In the genomic region with DNA sequence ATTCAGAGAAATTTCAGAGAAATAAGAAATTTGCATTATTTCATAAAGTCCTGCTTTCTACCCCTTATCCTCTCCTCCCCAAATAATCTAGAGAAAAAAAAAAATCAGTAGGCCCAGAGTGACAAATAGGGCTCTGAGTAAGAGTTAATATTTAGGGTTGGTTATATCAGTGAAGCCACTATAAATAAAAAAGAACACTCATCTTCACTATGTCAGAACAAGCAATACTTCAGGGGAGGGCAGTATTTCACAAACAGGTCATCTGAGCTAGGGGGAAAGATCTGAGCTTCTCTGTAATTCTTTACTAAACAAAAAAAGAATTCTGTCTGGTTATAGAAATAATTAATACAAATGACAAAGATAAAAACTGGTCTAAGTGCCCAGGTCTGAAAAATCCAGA, we compare ENCODE assay signal across 31 cellular contexts. TPM values are rescaled to one million over a fixed set of nuclear protein-coding genes. Genes with fewer than 3 reads are reported as not detected.
DNase-seq lines count a peak whose midpoint lies in the region; ATAC-seq and TF ChIP-seq lines count a peak whose summit lies in the region.
"Had no signal": no experiment of that assay in that cellular context is flagged by ENCODE, and none has a peak within 500 bp of the region (broad histone marks: within the 10 kb centered on the region; RNA-seq: fewer than 3 reads in every experiment).

No MANE protein-coding gene starts in this region.

- no peak overlapping the region for H3K4me2 ChIP-seq in mesenchymal stem cell (ENCODE audit: low read length, poor library complexity, severe bottlenecking)
- H3K4me2 ChIP-seq: GM23338 had no signal

- no peak overlapping the region for H2BK5ac ChIP-seq in mesenchymal stem cell (ENCODE audit: low read depth, low read length, poor library complexity, severe bottlenecking)

- H3K36me3 ChIP-seq in mesenchymal stem cell (ENCODE audit: control insufficient read depth in 1 of 2, insufficient read depth in 2 of 2, low read depth in 1 of 2, low read length in 2 of 2) = no peaks in the 10 kb centered on the region
- H3K36me3 ChIP-seq in tibial artery = peaks cover 0 to 4% (median 0%) of the 10 kb centered on the region in 3 donors
- H3K36me3 ChIP-seq: Peyer's patch, right atrium auricular region, thyroid gland had no signal

- H2AK5ac ChIP-seq in mesenchymal stem cell (ENCODE audit: low read length, severe bottlenecking) = no peak overlapping the region

- H3K4ac ChIP-seq in mesenchymal stem cell (ENCODE audit: low read depth in 1 of 2, low read length in 2 of 2) = no peak overlapping the region

- no peak overlapping the region for H3K18ac ChIP-seq in mesenchymal stem cell (ENCODE audit: low read depth in 1 of 2, low read length in 2 of 2)

- no peak overlapping the region for H3K14ac ChIP-seq in mesenchymal stem cell (ENCODE audit: low read length in 2 of 2)

- CTCF ChIA-PET in GM10248 (lab: Yijun Ruan, JAX) = interaction anchor here (0.9 kb wide), 1 partner anchor 30 kb away, joined by 3 read pairs; no protein-coding TSS in a partner anchor

- no peak overlapping the region for H3K9ac ChIP-seq in mesenchymal stem cell (ENCODE audit: low read length)
- H3K9ac ChIP-seq: parathyroid adenoma had no signal

- intact Hi-C loops in tibial artery (cut with DNase I; ENCODE audit: low total_unique reads) = no loop called here

- ATAC-seq in GM21529 (IDR thresholded peaks at IDR 0.05; ENCODE audit: unreplicated experiment) (no peak), left lobe of liver (no peak)
- ATAC-seq: activated CD4-positive, alpha-beta T cell treated with anti-CD3 and anti-CD28 coated beads for 36 hours; activated CD8-positive, alpha-beta T cell treated with anti-CD3 and anti-CD28 coated beads for 36 hours; activated naive CD4-positive, alpha-beta T cell treated with anti-CD3 and anti-CD28 coated beads, Interleukin-2, amount 50 U/mL, for 72 hours; GM23338; HepG2; stimulated activated naive CD8-positive, alpha-beta T cell treated with anti-CD3 and anti-CD28 coated beads, Interleukin-15, amount 100 ng/mL, for 72 hours had no signal

- no peak overlapping the region for H3K23ac ChIP-seq in mesenchymal stem cell (ENCODE audit: low read length in 2 of 2)

- no peak overlapping the region for H4K91ac ChIP-seq in mesenchymal stem cell (ENCODE audit: low read length)

- H2AFZ ChIP-seq in mesenchymal stem cell (ENCODE audit: low read depth, low read length) = no peak overlapping the region
- H2AFZ ChIP-seq: GM23338, parathyroid adenoma had no signal

- H3K4me3 ChIP-seq in choroid plexus epithelial cell (ENCODE audit: low read depth, low read length) (no peak overlapping the region), mesenchymal stem cell (ENCODE audit: insufficient read depth in 1 of 2, low read depth in 1 of 2, low read length in 2 of 2) (no peak overlapping the region), tibial artery (no peak overlapping the region)
- H3K4me3 ChIP-seq: GM23338, heart right ventricle, Peyer's patch, right atrium auricular region, thyroid gland had no signal

- no peak overlapping the region for H2BK12ac ChIP-seq in mesenchymal stem cell (ENCODE audit: low read length in 2 of 2)

- H3K27ac ChIP-seq in mesenchymal stem cell (ENCODE audit: low read length, poor library complexity, severe bottlenecking) = no peak overlapping the region
- peak overlapping the region; percentile 33 to 49 for H3K27ac ChIP-seq in tibial artery
- H3K27ac ChIP-seq: heart right ventricle, parathyroid adenoma, Peyer's patch, right atrium auricular region, VCaP had no signal

- H2BK15ac ChIP-seq in mesenchymal stem cell (ENCODE audit: low read depth, poor library complexity, severe bottlenecking) = no peak overlapping the region

- H3K4me1 ChIP-seq in mesenchymal stem cell (ENCODE audit: control insufficient read depth, insufficient read depth, low read depth, low read length) (no peaks in the 10 kb centered on the region), tibial artery (peaks cover 0 to 54% (median 14%) of the 10 kb centered on the region in 4 donors)
- H3K4me1 ChIP-seq: parathyroid adenoma, Peyer's patch, right atrium auricular region had no signal

- no peak overlapping the region for H4K8ac ChIP-seq in mesenchymal stem cell (ENCODE audit: low read length)

- H3K27me3 ChIP-seq in mesenchymal stem cell (ENCODE audit: control insufficient read depth in 1 of 2, insufficient read depth in 1 of 2, low read length in 2 of 2) = no peaks in the 10 kb centered on the region
- no peaks in the 10 kb centered on the region for H3K27me3 ChIP-seq in tibial artery
- H3K27me3 ChIP-seq: heart right ventricle, Peyer's patch, right atrium auricular region, thyroid gland had no signal

- POLR2A ChIA-PET in GM10248 (lab: Yijun Ruan, JAX) = no interaction called here

- TF ChIP-seq CTCF in choroid plexus epithelial cell (conservative IDR thresholded peaks at IDR 0.05; ENCODE audit: low read depth, low read length) (no peak), tibial artery (IDR thresholded peaks at IDR 0.05) (no peak), GM10248 (IDR thresholded peaks at IDR 0.05; ENCODE audit: control extremely low read depth, extremely low read depth, low read depth, missing control alignments) (no peak)

- H3K9me3 ChIP-seq in mesenchymal stem cell (ENCODE audit: control insufficient read depth, low read length) = no peaks in the 10 kb centered on the region
- H3K9me3 ChIP-seq in tibial artery = no peaks in the 10 kb centered on the region
- H3K9me3 ChIP-seq: heart right ventricle, Peyer's patch, right atrium auricular region, thyroid gland had no signal

- H2BK120ac ChIP-seq in mesenchymal stem cell (ENCODE audit: low read depth, low read length) = no peak overlapping the region

- H3K79me1 ChIP-seq in mesenchymal stem cell (replicated peaks; ENCODE audit: low read length, poor library complexity, severe bottlenecking) = no peaks in the 10 kb centered on the region

- peak; percentile 12 for DNase-seq in LHCN-M2 (ENCODE audit: low read depth)
- DNase-seq in choroid plexus epithelial cell (ENCODE audit: low read depth) = peak; percentile 60
- DNase-seq in mesenchymal stem cell = peak; percentile 43
- DNase-seq in tibial artery = no peak
- DNase-seq in GM10248 (ENCODE audit: extremely low spot score) = no peak
- DNase-seq in left lobe of liver (ENCODE audit: low spot score) = no peak
- DNase-seq: activated CD4-positive, alpha-beta T cell treated with anti-CD3 and anti-CD28 coated beads for 36 hours; activated CD8-positive, alpha-beta T cell treated with anti-CD3 and anti-CD28 coated beads for 36 hours; anterior cingulate cortex; C1 segment of cervical spinal cord; DMS79 treated with DMSO at 0.1 percent for 48 hours; heart right ventricle; HFFc6; kidney glomerular epithelial cell; NCI-H1417 treated with DMSO at 0.1 percent for 48 hours; NCI-H2029 treated with DMSO at 0.1 percent for 48 hours; NCI-H226; NCI-H69; Peyer's patch; stimulated activated CD4-positive, alpha-beta T cell treated with anti-CD3 and anti-CD28 coated beads, Interleukin-12 subunit alpha, Interleukin-12 subunit beta, amount 100 ng/mL, for 4 hours; stimulated activated CD4-positive, alpha-beta T cell treated with anti-CD3 and anti-CD28 coated beads, Interleukin-2, amount 100 ng/mL, for 48 hours; stimulated activated naive CD8-positive, alpha-beta T cell treated with anti-CD3 and anti-CD28 coated beads, Interleukin-15, amount 100 ng/mL, for 72 hours; T-helper 9 cell; thyroid gland had no signal

RNA-seq across cellular contexts. Expression of a gene that starts 39.4 kb away (rescaled TPM):
- total RNA-seq in LHCN-M2 (2014; rRNA removed) = 1.6 TPM in 2 replicates
- 1.2 TPM for polyA plus RNA-seq in LHCN-M2 (2012)
- 76.3 TPM for polyA plus RNA-seq in mesenchymal stem cell (2013, experiment 1 of 2)
- 76.6 TPM for polyA plus RNA-seq in mesenchymal stem cell (2013, experiment 2 of 2)
- 0.53 TPM for total RNA-seq in left lobe of liver

Comparison
In these comparisons a context has a peak if more than half of its experiments do, and no peak if none do; other contexts are left out.
1. DNase-seq: peak in LHCN-M2 (single experiment), choroid plexus epithelial cell (single experiment) and mesenchymal stem cell (single experiment); none in tibial artery (0 of 2), GM10248 (single experiment) and left lobe of liver (single experiment).